Comparison of ENCODE assay signal across 1 cellular context in the genomic region with DNA sequence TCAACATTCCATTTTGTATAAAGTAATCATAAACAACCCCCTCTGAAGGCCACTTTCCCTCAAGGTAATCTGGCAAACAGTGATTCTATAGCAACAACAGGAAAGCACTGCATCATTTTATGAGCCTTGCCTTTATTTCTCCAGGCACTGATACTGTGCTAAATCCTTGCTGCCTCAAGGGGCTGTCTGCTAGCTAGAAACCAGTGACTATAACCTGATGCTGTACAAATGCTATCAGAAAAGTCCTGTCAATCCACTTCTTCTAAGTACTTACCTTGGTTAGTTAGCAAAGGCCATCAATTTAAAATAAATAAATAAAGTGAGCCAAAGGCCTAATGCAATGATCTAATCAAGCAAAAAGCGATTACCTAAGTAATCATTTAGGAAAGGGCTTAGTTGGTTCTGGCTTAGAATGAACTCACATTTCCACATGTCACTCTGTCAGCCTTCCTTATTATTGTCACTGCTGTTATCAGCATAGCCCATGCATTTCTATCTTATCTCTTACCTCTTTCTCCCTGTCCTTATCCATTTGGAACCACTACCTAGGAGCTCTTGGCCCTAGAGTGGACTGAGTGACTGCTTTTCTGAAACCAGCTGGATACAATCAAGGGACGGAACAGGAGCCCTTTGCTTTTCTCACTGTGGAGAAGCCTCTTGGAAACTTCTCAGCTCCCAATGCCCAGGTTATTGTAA.
TF ChIP-seq lines count a peak whose summit lies in the region.

No MANE protein-coding gene starts in this region.

TF ChIP-seq in K562, 482 proteins besides CTCF, POLR2A, EP300 and RAD21 (continued from another document and continues in another):
- TF ChIP-seq, protein P1, sequence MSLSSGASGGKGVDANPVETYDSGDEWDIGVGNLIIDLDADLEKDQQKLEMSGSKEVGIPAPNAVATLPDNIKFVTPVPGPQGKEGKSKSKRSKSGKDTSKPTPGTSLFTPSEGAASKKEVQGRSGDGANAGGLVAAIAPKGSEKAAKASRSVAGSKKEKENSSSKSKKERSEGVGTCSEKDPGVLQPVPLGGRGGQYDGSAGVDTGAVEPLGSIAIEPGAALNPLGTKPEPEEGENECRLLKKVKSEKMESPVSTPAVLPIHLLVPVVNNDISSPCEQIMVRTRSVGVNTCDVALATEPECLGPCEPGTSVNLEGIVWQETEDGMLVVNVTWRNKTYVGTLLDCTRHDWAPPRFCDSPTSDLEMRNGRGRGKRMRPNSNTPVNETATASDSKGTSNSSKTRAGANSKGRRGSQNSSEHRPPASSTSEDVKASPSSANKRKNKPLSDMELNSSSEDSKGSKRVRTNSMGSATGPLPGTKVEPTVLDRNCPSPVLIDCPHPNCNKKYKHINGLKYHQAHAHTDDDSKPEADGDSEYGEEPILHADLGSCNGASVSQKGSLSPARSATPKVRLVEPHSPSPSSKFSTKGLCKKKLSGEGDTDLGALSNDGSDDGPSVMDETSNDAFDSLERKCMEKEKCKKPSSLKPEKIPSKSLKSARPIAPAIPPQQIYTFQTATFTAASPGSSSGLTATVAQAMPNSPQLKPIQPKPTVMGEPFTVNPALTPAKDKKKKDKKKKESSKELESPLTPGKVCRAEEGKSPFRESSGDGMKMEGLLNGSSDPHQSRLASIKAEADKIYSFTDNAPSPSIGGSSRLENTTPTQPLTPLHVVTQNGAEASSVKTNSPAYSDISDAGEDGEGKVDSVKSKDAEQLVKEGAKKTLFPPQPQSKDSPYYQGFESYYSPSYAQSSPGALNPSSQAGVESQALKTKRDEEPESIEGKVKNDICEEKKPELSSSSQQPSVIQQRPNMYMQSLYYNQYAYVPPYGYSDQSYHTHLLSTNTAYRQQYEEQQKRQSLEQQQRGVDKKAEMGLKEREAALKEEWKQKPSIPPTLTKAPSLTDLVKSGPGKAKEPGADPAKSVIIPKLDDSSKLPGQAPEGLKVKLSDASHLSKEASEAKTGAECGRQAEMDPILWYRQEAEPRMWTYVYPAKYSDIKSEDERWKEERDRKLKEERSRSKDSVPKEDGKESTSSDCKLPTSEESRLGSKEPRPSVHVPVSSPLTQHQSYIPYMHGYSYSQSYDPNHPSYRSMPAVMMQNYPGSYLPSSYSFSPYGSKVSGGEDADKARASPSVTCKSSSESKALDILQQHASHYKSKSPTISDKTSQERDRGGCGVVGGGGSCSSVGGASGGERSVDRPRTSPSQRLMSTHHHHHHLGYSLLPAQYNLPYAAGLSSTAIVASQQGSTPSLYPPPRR (CRISPR knock-in tag; IDR thresholded peaks at IDR 0.05; ENCODE audit: borderline replicate concordance) = no peak
- peak; percentile 79 for TF ChIP-seq SMARCC2 (IDR thresholded peaks at IDR 0.05; ENCODE audit: low read depth)
- no peak for TF ChIP-seq TBP (optimal IDR thresholded peaks at IDR 0.05; ENCODE audit: low read depth, low read length)
- no peak for TF ChIP-seq MTF1 (CRISPR knock-in tag; IDR thresholded peaks at IDR 0.05; ENCODE audit: borderline replicate concordance)
- no peak for TF ChIP-seq ZNF695 (CRISPR knock-in tag; IDR thresholded peaks at IDR 0.05)
- 0 out of 4 replicates have a peak, but pooled peaks of 1 of the 2 experiments have one; percentile 36 for TF ChIP-seq ARNT (IDR thresholded peaks at IDR 0.05)
- TF ChIP-seq, protein P2, sequence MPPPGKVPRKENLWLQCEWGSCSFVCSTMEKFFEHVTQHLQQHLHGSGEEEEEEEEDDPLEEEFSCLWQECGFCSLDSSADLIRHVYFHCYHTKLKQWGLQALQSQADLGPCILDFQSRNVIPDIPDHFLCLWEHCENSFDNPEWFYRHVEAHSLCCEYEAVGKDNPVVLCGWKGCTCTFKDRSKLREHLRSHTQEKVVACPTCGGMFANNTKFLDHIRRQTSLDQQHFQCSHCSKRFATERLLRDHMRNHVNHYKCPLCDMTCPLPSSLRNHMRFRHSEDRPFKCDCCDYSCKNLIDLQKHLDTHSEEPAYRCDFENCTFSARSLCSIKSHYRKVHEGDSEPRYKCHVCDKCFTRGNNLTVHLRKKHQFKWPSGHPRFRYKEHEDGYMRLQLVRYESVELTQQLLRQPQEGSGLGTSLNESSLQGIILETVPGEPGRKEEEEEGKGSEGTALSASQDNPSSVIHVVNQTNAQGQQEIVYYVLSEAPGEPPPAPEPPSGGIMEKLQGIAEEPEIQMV (tag; conservative IDR thresholded peaks at IDR 0.05; ENCODE audit: low read depth) = no peak
- TF ChIP-seq ZNF584 (CRISPR knock-in tag; IDR thresholded peaks at IDR 0.05; ENCODE audit: low read depth) = no peak
- no peak for TF ChIP-seq ZBTB8A (IDR thresholded peaks at IDR 0.05; ENCODE audit: partially characterized antibody)
- TF ChIP-seq ELF1 (tag; IDR thresholded peaks at IDR 0.05) = no peak
- no peak for TF ChIP-seq SAFB2 (IDR thresholded peaks at IDR 0.05; ENCODE audit: borderline replicate concordance, low read depth, low read length, severe bottlenecking)
- no peak for TF ChIP-seq SPI1 (IDR thresholded peaks at IDR 0.05; ENCODE audit: borderline replicate concordance, low read depth, low read length)
- TF ChIP-seq ZNF668 (CRISPR knock-in tag; IDR thresholded peaks at IDR 0.05) = no peak
- TF ChIP-seq, protein P3, sequence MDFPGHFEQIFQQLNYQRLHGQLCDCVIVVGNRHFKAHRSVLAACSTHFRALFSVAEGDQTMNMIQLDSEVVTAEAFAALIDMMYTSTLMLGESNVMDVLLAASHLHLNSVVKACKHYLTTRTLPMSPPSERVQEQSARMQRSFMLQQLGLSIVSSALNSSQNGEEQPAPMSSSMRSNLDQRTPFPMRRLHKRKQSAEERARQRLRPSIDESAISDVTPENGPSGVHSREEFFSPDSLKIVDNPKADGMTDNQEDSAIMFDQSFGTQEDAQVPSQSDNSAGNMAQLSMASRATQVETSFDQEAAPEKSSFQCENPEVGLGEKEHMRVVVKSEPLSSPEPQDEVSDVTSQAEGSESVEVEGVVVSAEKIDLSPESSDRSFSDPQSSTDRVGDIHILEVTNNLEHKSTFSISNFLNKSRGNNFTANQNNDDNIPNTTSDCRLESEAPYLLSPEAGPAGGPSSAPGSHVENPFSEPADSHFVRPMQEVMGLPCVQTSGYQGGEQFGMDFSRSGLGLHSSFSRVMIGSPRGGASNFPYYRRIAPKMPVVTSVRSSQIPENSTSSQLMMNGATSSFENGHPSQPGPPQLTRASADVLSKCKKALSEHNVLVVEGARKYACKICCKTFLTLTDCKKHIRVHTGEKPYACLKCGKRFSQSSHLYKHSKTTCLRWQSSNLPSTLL (IDR thresholded peaks at IDR 0.05) = no peak
- TF ChIP-seq ARID1B (IDR thresholded peaks at IDR 0.05) = peak; percentile 95
- no peak for TF ChIP-seq ETV6 (IDR thresholded peaks at IDR 0.05; ENCODE audit: borderline replicate concordance in 1 of 2, low read depth in 2 of 2, low read length in 1 of 2)
- TF ChIP-seq ETV6 (CRISPR knock-in tag; IDR thresholded peaks at IDR 0.05; ENCODE audit: borderline replicate concordance) = no peak
- no peak for TF ChIP-seq ZNF324 (CRISPR knock-in tag; IDR thresholded peaks at IDR 0.05)
- TF ChIP-seq, protein P4, sequence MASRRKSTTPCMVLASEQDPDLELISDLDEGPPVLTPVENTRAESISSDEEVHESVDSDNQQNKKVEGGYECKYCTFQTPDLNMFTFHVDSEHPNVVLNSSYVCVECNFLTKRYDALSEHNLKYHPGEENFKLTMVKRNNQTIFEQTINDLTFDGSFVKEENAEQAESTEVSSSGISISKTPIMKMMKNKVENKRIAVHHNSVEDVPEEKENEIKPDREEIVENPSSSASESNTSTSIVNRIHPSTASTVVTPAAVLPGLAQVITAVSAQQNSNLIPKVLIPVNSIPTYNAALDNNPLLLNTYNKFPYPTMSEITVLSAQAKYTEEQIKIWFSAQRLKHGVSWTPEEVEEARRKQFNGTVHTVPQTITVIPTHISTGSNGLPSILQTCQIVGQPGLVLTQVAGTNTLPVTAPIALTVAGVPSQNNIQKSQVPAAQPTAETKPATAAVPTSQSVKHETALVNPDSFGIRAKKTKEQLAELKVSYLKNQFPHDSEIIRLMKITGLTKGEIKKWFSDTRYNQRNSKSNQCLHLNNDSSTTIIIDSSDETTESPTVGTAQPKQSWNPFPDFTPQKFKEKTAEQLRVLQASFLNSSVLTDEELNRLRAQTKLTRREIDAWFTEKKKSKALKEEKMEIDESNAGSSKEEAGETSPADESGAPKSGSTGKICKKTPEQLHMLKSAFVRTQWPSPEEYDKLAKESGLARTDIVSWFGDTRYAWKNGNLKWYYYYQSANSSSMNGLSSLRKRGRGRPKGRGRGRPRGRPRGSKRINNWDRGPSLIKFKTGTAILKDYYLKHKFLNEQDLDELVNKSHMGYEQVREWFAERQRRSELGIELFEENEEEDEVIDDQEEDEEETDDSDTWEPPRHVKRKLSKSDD (conservative IDR thresholded peaks at IDR 0.05; ENCODE audit: low read length) = no peak
- TF ChIP-seq, protein P5, sequence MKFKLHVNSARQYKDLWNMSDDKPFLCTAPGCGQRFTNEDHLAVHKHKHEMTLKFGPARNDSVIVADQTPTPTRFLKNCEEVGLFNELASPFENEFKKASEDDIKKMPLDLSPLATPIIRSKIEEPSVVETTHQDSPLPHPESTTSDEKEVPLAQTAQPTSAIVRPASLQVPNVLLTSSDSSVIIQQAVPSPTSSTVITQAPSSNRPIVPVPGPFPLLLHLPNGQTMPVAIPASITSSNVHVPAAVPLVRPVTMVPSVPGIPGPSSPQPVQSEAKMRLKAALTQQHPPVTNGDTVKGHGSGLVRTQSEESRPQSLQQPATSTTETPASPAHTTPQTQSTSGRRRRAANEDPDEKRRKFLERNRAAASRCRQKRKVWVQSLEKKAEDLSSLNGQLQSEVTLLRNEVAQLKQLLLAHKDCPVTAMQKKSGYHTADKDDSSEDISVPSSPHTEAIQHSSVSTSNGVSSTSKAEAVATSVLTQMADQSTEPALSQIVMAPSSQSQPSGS (CRISPR knock-in tag; IDR thresholded peaks at IDR 0.05) = no peak
- TF ChIP-seq, protein P6, sequence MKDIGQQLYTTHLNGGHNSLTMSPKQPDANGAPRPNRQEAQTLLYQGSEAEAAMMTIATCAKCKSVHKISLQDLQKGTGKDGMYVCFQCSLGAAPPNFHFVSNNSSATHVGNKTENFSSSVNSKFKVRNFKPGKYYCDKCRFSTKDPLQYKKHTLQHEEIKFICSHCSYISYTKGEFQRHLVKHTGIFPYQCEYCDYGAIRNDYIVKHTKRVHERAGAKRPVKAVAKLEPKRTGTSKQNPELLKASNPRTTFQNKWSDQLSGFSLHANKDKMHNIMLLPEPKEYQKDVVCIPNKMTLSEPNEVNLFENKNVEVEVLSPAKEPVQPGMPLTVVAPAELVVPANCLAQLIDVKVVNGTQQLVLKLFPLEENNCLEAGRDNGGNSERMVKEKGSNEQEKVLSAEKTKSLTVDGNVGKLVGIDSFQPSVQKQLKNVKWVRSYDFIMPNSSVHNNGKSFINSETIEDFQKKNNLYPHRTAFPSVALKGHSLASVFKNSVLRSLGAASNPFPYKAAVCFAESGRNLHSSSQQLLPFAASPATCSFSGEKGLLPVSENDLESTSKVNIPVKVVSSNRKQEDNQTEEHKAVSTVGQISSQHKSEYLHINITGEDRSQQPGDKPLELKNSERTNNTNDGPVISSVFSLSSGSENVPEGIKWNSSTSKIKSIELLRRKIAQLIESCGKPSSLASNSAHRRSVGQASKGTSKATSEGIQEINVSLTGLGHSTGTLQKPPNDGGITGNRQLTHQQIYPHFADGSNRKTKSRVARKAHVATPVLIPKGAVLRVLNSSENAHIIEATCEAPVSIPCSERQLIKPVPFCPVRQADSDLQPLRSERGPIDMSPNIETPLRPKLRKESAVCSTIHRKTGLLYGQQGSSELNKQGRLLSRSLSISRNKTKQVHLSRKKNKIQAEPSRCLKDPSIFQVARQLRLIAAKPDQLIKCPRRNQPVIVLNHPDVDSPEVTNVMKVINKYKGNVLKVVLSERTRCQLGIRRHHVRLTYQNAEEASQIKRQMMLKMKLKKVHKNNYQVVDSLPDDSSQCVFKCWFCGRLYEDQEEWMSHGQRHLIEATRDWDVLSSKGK (CRISPR knock-in tag; IDR thresholded peaks at IDR 0.05) = no peak
- TF ChIP-seq, protein P7, sequence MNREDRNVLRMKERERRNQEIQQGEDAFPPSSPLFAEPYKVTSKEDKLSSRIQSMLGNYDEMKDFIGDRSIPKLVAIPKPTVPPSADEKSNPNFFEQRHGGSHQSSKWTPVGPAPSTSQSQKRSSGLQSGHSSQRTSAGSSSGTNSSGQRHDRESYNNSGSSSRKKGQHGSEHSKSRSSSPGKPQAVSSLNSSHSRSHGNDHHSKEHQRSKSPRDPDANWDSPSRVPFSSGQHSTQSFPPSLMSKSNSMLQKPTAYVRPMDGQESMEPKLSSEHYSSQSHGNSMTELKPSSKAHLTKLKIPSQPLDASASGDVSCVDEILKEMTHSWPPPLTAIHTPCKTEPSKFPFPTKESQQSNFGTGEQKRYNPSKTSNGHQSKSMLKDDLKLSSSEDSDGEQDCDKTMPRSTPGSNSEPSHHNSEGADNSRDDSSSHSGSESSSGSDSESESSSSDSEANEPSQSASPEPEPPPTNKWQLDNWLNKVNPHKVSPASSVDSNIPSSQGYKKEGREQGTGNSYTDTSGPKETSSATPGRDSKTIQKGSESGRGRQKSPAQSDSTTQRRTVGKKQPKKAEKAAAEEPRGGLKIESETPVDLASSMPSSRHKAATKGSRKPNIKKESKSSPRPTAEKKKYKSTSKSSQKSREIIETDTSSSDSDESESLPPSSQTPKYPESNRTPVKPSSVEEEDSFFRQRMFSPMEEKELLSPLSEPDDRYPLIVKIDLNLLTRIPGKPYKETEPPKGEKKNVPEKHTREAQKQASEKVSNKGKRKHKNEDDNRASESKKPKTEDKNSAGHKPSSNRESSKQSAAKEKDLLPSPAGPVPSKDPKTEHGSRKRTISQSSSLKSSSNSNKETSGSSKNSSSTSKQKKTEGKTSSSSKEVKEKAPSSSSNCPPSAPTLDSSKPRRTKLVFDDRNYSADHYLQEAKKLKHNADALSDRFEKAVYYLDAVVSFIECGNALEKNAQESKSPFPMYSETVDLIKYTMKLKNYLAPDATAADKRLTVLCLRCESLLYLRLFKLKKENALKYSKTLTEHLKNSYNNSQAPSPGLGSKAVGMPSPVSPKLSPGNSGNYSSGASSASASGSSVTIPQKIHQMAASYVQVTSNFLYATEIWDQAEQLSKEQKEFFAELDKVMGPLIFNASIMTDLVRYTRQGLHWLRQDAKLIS (CRISPR knock-in tag; IDR thresholded peaks at IDR 0.05) = no peak
- TF ChIP-seq, protein P8, sequence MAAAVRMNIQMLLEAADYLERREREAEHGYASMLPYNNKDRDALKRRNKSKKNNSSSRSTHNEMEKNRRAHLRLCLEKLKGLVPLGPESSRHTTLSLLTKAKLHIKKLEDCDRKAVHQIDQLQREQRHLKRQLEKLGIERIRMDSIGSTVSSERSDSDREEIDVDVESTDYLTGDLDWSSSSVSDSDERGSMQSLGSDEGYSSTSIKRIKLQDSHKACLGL (CRISPR knock-in tag; IDR thresholded peaks at IDR 0.05; ENCODE audit: borderline replicate concordance, poor library complexity, severe bottlenecking) = no peak
- no peak for TF ChIP-seq ETV5 (CRISPR knock-in tag; IDR thresholded peaks at IDR 0.05; ENCODE audit: low read depth)
- TF ChIP-seq ATF1 (CRISPR knock-in tag; IDR thresholded peaks at IDR 0.05) = no peak
- TF ChIP-seq ATF1 (tag; IDR thresholded peaks at IDR 0.05) = no peak
- TF ChIP-seq ARID2 (IDR thresholded peaks at IDR 0.05) = no peak
- TF ChIP-seq, protein P9, sequence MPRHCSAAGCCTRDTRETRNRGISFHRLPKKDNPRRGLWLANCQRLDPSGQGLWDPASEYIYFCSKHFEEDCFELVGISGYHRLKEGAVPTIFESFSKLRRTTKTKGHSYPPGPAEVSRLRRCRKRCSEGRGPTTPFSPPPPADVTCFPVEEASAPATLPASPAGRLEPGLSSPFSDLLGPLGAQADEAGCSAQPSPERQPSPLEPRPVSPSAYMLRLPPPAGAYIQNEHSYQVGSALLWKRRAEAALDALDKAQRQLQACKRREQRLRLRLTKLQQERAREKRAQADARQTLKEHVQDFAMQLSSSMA (CRISPR knock-in tag; IDR thresholded peaks at IDR 0.05) = no peak
- TF ChIP-seq POLR2AphosphoS2 (IDR thresholded peaks at IDR 0.05; ENCODE audit: low read length) = no peak
